13 cellular contexts compared by ENCODE assay signal in genomic region chr4:168694669-168695068, GRCh38.
DNase-seq lines count a peak whose midpoint lies in the region; ATAC-seq and TF ChIP-seq lines count a peak whose summit lies in the region.
"Had no signal": no experiment of that assay in that cellular context is flagged by ENCODE, and none has a peak within 500 bp of the region (broad histone marks: within the 10 kb centered on the region; RNA-seq: fewer than 3 reads in every experiment).

No MANE protein-coding gene starts in this region.

- H3K4me3 ChIP-seq in cardiac muscle cell = no peak overlapping the region
- no peak overlapping the region for H3K4me3 ChIP-seq in right atrium auricular region
- H3K4me3 ChIP-seq: coronary artery had no signal

- peak in 1 of 2 donors; percentile 60 for DNase-seq in cardiac muscle cell (ENCODE audit: low read depth in 1 of 2, low spot score in 1 of 2)
- DNase-seq in right atrium auricular region (ENCODE audit: low spot score) = no peak
- DNase-seq in foreskin keratinocyte = peak; percentile 87 to 88
- DNase-seq in nephron progenitor cell = no peak
- no peak for DNase-seq in KBM-7
- no peak for DNase-seq in activated gamma-delta T cell treated with Interleukin-2 at 50 U/mL for 16 hours
- DNase-seq in anterior cingulate cortex (lab: John Stamatoyannopoulos, UW) = no peak
- DNase-seq: activated naive CD8-positive, alpha-beta T cell treated with anti-CD3 and anti-CD28 coated beads for 36 hours; COR-L47; NCI-H2029 treated with DMSO at 0.1 percent for 48 hours had no signal

- H3K27ac Mint-ChIP-seq in nephron progenitor cell = peak overlapping the region; percentile 82
- H3K27ac Mint-ChIP-seq: activated naive CD8-positive, alpha-beta T cell treated with anti-CD3 and anti-CD28 coated beads for 36 hours had no signal

- H3K36me3 ChIP-seq in cardiac muscle cell (peaks cover 67% of the 10 kb centered on the region), right atrium auricular region (peaks cover 14% of the 10 kb centered on the region)

- TF ChIP-seq CTCF in cardiac muscle cell (IDR thresholded peaks at IDR 0.05; ENCODE audit: low read depth, low read length) (no peak), right atrium auricular region (IDR thresholded peaks at IDR 0.05) (no peak), foreskin keratinocyte (conservative IDR thresholded peaks at IDR 0.05) (no peak), nephron progenitor cell (IDR thresholded peaks at IDR 0.05) (no peak)

- H3K4me1 Mint-ChIP-seq in nephron progenitor cell = peaks cover 75% of the 10 kb centered on the region
- H3K4me1 Mint-ChIP-seq: activated naive CD8-positive, alpha-beta T cell treated with anti-CD3 and anti-CD28 coated beads for 36 hours had no signal

- ATAC-seq in foreskin keratinocyte (peak; percentile 92), HG03139 (IDR thresholded peaks at IDR 0.05; ENCODE audit: unreplicated experiment) (no peak)

- no peaks in the 10 kb centered on the region for H3K9me3 ChIP-seq in cardiac muscle cell (ENCODE audit: low read depth)
- H3K9me3 ChIP-seq in right atrium auricular region = no peaks in the 10 kb centered on the region

- in situ Hi-C loops in KBM-7 (cut with MboI; ENCODE audit: low pct_unique_long_range_greater_than_20kb, low sequenced_read_pairs) = no loop called here

- H3K36me3 Mint-ChIP-seq in nephron progenitor cell (ENCODE audit: low read depth) = peaks cover 34% of the 10 kb centered on the region
- H3K36me3 Mint-ChIP-seq: activated naive CD8-positive, alpha-beta T cell treated with anti-CD3 and anti-CD28 coated beads for 36 hours had no signal

- no peaks in the 10 kb centered on the region for H3K27me3 Mint-ChIP-seq in nephron progenitor cell (ENCODE audit: low read depth, poor library complexity)

- H3K27me3 ChIP-seq in cardiac muscle cell (no peaks in the 10 kb centered on the region), right atrium auricular region (no peaks in the 10 kb centered on the region), foreskin keratinocyte (no peaks in the 10 kb centered on the region)

- H3K27ac ChIP-seq in cardiac muscle cell (peak overlapping the region; percentile 2), right atrium auricular region (peak overlapping the region in 1 of 2 donors; percentile 69), foreskin keratinocyte (peak overlapping the region; percentile 84)
- H3K27ac ChIP-seq: coronary artery, HL-60 had no signal

- H3K4me3 Mint-ChIP-seq in nephron progenitor cell = no peak overlapping the region
- H3K4me3 Mint-ChIP-seq: activated naive CD8-positive, alpha-beta T cell treated with anti-CD3 and anti-CD28 coated beads for 36 hours had no signal

- no peaks in the 10 kb centered on the region for H3K9me3 Mint-ChIP-seq in nephron progenitor cell
- H3K9me3 Mint-ChIP-seq: activated naive CD8-positive, alpha-beta T cell treated with anti-CD3 and anti-CD28 coated beads for 36 hours had no signal

- H3K4me1 ChIP-seq in cardiac muscle cell (ENCODE audit: low read depth) (no peaks in the 10 kb centered on the region), right atrium auricular region (peaks cover 0 to 11% of the 10 kb centered on the region in 2 donors), foreskin keratinocyte (peaks cover 27% of the 10 kb centered on the region)

Comparison
In these comparisons a context has a peak if more than half of its experiments do, and no peak if none do; other contexts are left out.
1. DNase-seq: peak in foreskin keratinocyte (2 of 2); none in right atrium auricular region (single experiment), nephron progenitor cell (single experiment), KBM-7 (single experiment), activated gamma-delta T cell treated with Interleukin-2 at 50 U/mL for 16 hours (single experiment) and anterior cingulate cortex (0 of 58).